In genomic region chr6:37654727-37655500, GRCh38 we compare ENCODE assay signal across 28 cellular contexts.
"Had no signal": no experiment of that assay in that cellular context is flagged by ENCODE, and none has a peak within 500 bp of the region (broad histone marks: within the 10 kb centered on the region; RNA-seq: fewer than 3 reads in every experiment).

No MANE protein-coding gene starts in this region.

- H3K4me3 Mint-ChIP-seq: dendritic cell treated with granulocyte-macrophage colony-stimulating factor and Interleukin-4, amounts not matched to agents 40 ng/mL and 50 ng/mL, for 4 days; endodermal cell; mesothelial cell of epicardium; natural killer cell treated with Interleukin-12 subunit alpha and Interleukin-12 subunit beta and Interleukin-15 and Interleukin-18, amount 100 ng/mL, for 72 hours; neural crest cell; stimulated activated memory B cell treated with anti-CD40 and anti-IgM and Interleukin-4, amounts not matched to agents 10 μg/mL and 1 μg/mL and 100 μg/mL, for 72 hours had no signal

- H3K9me3 Mint-ChIP-seq: mesothelial cell of epicardium; natural killer cell treated with Interleukin-12 subunit alpha and Interleukin-12 subunit beta and Interleukin-15 and Interleukin-18, amount 100 ng/mL, for 72 hours had no signal

- H3K9me3 ChIP-seq: colonic mucosa, thoracic aorta, upper lobe of right lung had no signal

- H3K36me3 Mint-ChIP-seq: mesothelial cell of epicardium had no signal

- DNase-seq: colonic mucosa; effector CD8-positive, alpha-beta T cell; foreskin fibroblast; heart right ventricle; hippocampal formation; left cardiac atrium; left lung; mesenchymal stem cell; mucosa of descending colon; naive B cell; psoas muscle; right cardiac atrium; spleen; stimulated activated CD4-positive, alpha-beta T cell treated with anti-CD3 and anti-CD28 coated beads, Interleukin-4, amount 100 ng/mL, for 4 hours; stimulated activated naive CD8-positive, alpha-beta T cell treated with anti-CD3 and anti-CD28 coated beads, Interleukin-15, Interleukin-2, amounts not matched to agents 100 U/mL and 50 U/mL, for 24 hours; transverse colon; upper lobe of right lung; uterus had no signal

- H3K27ac ChIP-seq: colonic mucosa, epithelial cell of prostate, gastroesophageal sphincter, heart right ventricle, left lung, psoas muscle, skin epidermis, spleen, thoracic aorta, transverse colon, upper lobe of right lung, uterus had no signal

- H3K27ac Mint-ChIP-seq: dendritic cell treated with granulocyte-macrophage colony-stimulating factor and Interleukin-4, amounts not matched to agents 40 ng/mL and 50 ng/mL, for 4 days; endodermal cell; mesothelial cell of epicardium; natural killer cell treated with Interleukin-12 subunit alpha and Interleukin-12 subunit beta and Interleukin-15 and Interleukin-18, amount 100 ng/mL, for 72 hours; stimulated activated memory B cell treated with anti-CD40 and anti-IgM and Interleukin-4, amounts not matched to agents 10 μg/mL and 1 μg/mL and 100 μg/mL, for 72 hours had no signal

- H3K36me3 ChIP-seq: colonic mucosa, heart right ventricle, left lung, thoracic aorta, transverse colon, upper lobe of right lung, uterus had no signal

- H3K4me1 ChIP-seq: colonic mucosa, gastroesophageal sphincter, left lung, psoas muscle, spleen, transverse colon, upper lobe of right lung, uterus had no signal

- ATAC-seq: gastroesophageal sphincter; heart right ventricle; left cardiac atrium; psoas muscle; right cardiac atrium; stimulated activated memory B cell treated with anti-CD40 and anti-IgM and Interleukin-4, amounts not matched to agents 10 μg/mL and 1 μg/mL and 100 μg/mL, for 72 hours had no signal

- H3K4me3 ChIP-seq: colonic mucosa, gastroesophageal sphincter, heart right ventricle, left lung, mucosa of descending colon, psoas muscle, skin epidermis, spleen, thoracic aorta, transverse colon, upper lobe of right lung, uterus had no signal
